Comparison of ENCODE assay signal across 8 cellular contexts in the genomic region with DNA sequence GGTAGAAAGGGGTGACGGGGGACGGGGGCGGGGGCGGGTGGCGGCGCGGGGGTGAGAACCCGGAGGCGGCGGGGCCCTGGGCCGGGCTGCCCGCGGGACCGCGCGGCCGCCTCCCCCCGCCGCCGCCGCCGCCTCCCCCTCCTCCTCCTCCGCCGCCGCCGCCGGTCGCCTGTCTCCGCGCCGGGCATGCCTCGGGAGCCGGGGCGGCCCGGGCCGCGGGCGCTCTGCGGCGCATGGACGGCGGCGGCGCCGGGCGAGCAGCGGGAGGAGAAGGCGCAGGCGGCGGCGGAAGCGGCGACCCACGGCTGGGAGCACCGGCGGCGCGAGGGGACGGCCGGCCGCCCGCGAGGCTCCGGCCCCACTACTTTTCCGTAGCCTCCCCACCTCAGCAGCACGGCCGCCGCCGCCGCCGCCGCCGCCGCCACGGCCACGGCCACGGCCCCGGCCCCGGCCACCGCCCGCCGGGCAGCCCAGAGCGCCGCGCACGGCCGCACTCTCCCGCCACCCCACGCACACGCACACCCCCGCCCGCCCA. TPM values are rescaled to one million over a fixed set of nuclear protein-coding genes. Genes with fewer than 3 reads are reported as not detected.
A peak's percentile ranks its signal among the peaks of the same experiment; 100 is the strongest.
DNase-seq lines count a peak whose midpoint lies in the region; ATAC-seq, FAIRE-seq and TF ChIP-seq lines count a peak whose summit lies in the region.

NPAS3 (plus strand) TSS at position 161 of the 535 bp plus-strand sequence.

- 0 to 1% (median 0%) methylated on average over 9 to 80 of the region's 92 CpGs for WGBS in adipose tissue, 3 donors
- 0 to 2% (median 1%) methylated on average over 11 to 91 of the region's 92 CpGs for WGBS in small intestine, 3 donors

- no peak for ATAC-seq in GM21515 (IDR thresholded peaks at IDR 0.05; ENCODE audit: unreplicated experiment)

- peak within 1 kb of the TSS; percentile 86 for H3K4me3 Mint-ChIP-seq in Caco-2 (ENCODE audit: unreplicated experiment)

- CTCF ChIA-PET in Caco-2 (lab: Charles Lee) = interaction anchor here (0.6 kb wide), 1 partner anchor 227 kb away, joined by 3 read pairs; no protein-coding TSS in a partner anchor

- H3K27ac ChIP-seq in adipose tissue (ENCODE audit: low read depth, low read length) (peak within 1 kb of the TSS; percentile 46), small intestine (ENCODE audit: low read depth in 1 of 2, low read length in 1 of 2) (peak within 1 kb of the TSS in 1 of 2 donors; percentile 92)

- H3K36me3 ChIP-seq in Caco-2 (ENCODE audit: control insufficient read depth, insufficient read depth, low read length) = no peaks in the 10 kb centered on the region
- no peaks in the 10 kb centered on the region for H3K36me3 ChIP-seq in iPS-15b (ENCODE audit: control insufficient read depth, insufficient read depth, low read length)
- no peaks in the 10 kb centered on the region for H3K36me3 ChIP-seq in small intestine (ENCODE audit: control insufficient read depth in 2 of 2, insufficient read depth in 2 of 2, low read length in 2 of 2)

- TF ChIP-seq CTCF in Caco-2 (IDR thresholded peaks at IDR 0.05; ENCODE audit: insufficient read depth in 1 of 2, low read depth in 1 of 2, low read length in 1 of 2, severe bottlenecking in 1 of 2, unreplicated experiment in 1 of 2) = no peak
- no peak for TF ChIP-seq CTCF in HFF-Myc (IDR thresholded peaks at IDR 0.05; ENCODE audit: low read depth, low read length, missing control alignments)

- no peak for FAIRE-seq in small intestine (lab: Jason Lieb, UNC)

- peak within 1 kb of the TSS; percentile 40 for H3K4me3 ChIP-seq in Caco-2 (ENCODE audit: low read depth, low read length)
- H3K4me3 ChIP-seq in HFF-Myc (replicated peaks; ENCODE audit: low read depth, low read length) = peak within 1 kb of the TSS; percentile 44
- H3K4me3 ChIP-seq in iPS-15b (ENCODE audit: low read depth, low read length) = peak within 1 kb of the TSS; percentile 52
- peak within 1 kb of the TSS; percentile 50 to 74 for H3K4me3 ChIP-seq in small intestine (ENCODE audit: low read depth in 1 of 2, low read length in 2 of 2)

- no peaks in the 10 kb centered on the region for H3K9me3 Mint-ChIP-seq in Caco-2 (ENCODE audit: unreplicated experiment)

- no peak within 1 kb of the TSS for H3K9ac ChIP-seq in iPS-15b (ENCODE audit: low read depth, low read length)

- POLR2A ChIA-PET in Caco-2 (lab: Charles Lee) = no interaction called here

- H3K27ac Mint-ChIP-seq in Caco-2 (ENCODE audit: unreplicated experiment) = no peak within 1 kb of the TSS

- DNase-seq in Caco-2 = peak in 1 of 2 experiments; percentile 8
- no peak for DNase-seq in HFF-Myc (ENCODE audit: extremely low read depth, low read depth)
- DNase-seq in small intestine = no peak
- DNase-seq in epidermal melanocyte (ENCODE audit: insufficient read length, low spot score) = no peak
- no peak for DNase-seq in hippocampal formation (lab: John Stamatoyannopoulos, UW)

- BruUV-seq in Caco-2 (replicated peaks; lab: Mats Ljungman, UMichigan) = no TSS peak

- H3K4me1 ChIP-seq in Caco-2 (no peaks in the 10 kb centered on the region), iPS-15b (ENCODE audit: control insufficient read depth, insufficient read depth, low read length) (peaks cover 15% of the 10 kb centered on the region), small intestine (ENCODE audit: control insufficient read depth in 2 of 2, insufficient read depth in 1 of 2, low read depth in 1 of 2, low read length in 1 of 2) (no peaks in the 10 kb centered on the region)

- no peaks in the 10 kb centered on the region for H3K9me3 ChIP-seq in Caco-2
- no peaks in the 10 kb centered on the region for H3K9me3 ChIP-seq in iPS-15b (ENCODE audit: control insufficient read depth, insufficient read depth, low read length)
- H3K9me3 ChIP-seq in small intestine (ENCODE audit: control insufficient read depth, low read depth) = no peaks in the 10 kb centered on the region

- peaks cover 42% of the 10 kb centered on the region for H3K27me3 Mint-ChIP-seq in Caco-2 (ENCODE audit: insufficient read depth, unreplicated experiment)

- H3K36me3 Mint-ChIP-seq in Caco-2 (ENCODE audit: insufficient read depth, unreplicated experiment) = no peaks in the 10 kb centered on the region

- intact Hi-C loops in Caco-2 (cut with micrococcal nuclease; ENCODE audit: unreplicated experiment) = loop anchor here (10.0 kb wide), 1 partner anchor 224 kb away; no protein-coding TSS in a partner anchor

- peaks cover 9% of the 10 kb centered on the region for H3K27me3 ChIP-seq in Caco-2 (replicated peaks; ENCODE audit: control insufficient read depth, insufficient read depth, low read length)
- peaks cover 70% of the 10 kb centered on the region for H3K27me3 ChIP-seq in iPS-15b (ENCODE audit: control insufficient read depth, insufficient read depth, low read length)
- peaks cover 13 to 18% of the 10 kb centered on the region in 2 donors for H3K27me3 ChIP-seq in small intestine (ENCODE audit: control insufficient read depth in 2 of 2, insufficient read depth in 2 of 2, low read length in 2 of 2)

- H3K4me1 Mint-ChIP-seq in Caco-2 (ENCODE audit: low read depth, unreplicated experiment) = peaks cover 18% of the 10 kb centered on the region

RNA-seq across cellular contexts. Expression of gene NPAS3, which starts in this region (rescaled TPM):
- total RNA-seq in Caco-2 (2022) = not detected in 2 replicates
- polyA plus RNA-seq in adipose tissue = 1 to 10 TPM in 1 of 3 donors, under 1 TPM in 2; 0.26 to 2.8 (median 0.51) TPM
- under 1 TPM in 2 of 3 donors, not detected in 1; 0.30 to 0.81 TPM for polyA plus RNA-seq in small intestine
